Comparison of ENCODE assay signal across 23 cellular contexts in genomic region chr11:109795234-109795633, GRCh38.
DNase-seq lines count a peak whose midpoint lies in the region; ATAC-seq and TF ChIP-seq lines count a peak whose summit lies in the region.
"Had no signal": no experiment of that assay in that cellular context is flagged by ENCODE, and none has a peak within 500 bp of the region (broad histone marks: within the 10 kb centered on the region; RNA-seq: fewer than 3 reads in every experiment).

No MANE protein-coding gene starts in this region.

- H3K4me2 ChIP-seq in mesendoderm (ENCODE audit: low read length), result no peak overlapping the region
- H3K4me2 ChIP-seq: BLaER1 treated with 17β-estradiol and CSF1 and Interleukin-3, amounts not matched to agents 10 nM and 100 nM had no signal

- H3K18ac ChIP-seq in mesendoderm (ENCODE audit: low read length), result peak overlapping the region; percentile 55

- H3K9ac ChIP-seq in mesendoderm (ENCODE audit: low read length), result no peak overlapping the region
- H3K9ac ChIP-seq: BLaER1 treated with 17β-estradiol and CSF1 and Interleukin-3, amounts not matched to agents 10 nM and 100 nM had no signal

- H2AK5ac ChIP-seq in mesendoderm (ENCODE audit: low read length), result no peak overlapping the region

- H3K27me3 ChIP-seq in mesendoderm (ENCODE audit: insufficient read depth, low read length, poor library complexity), result no peaks in the 10 kb centered on the region
- H3K27me3 ChIP-seq: BLaER1 treated with 17β-estradiol and CSF1 and Interleukin-3, amounts not matched to agents 10 nM and 100 nM had no signal

- H4K5ac ChIP-seq in mesendoderm (ENCODE audit: low read length), result no peak overlapping the region

- no peaks in the 10 kb centered on the region for H3K79me1 ChIP-seq in mesendoderm (ENCODE audit: low read length)

- H3K4me3 ChIP-seq in epithelial cell of proximal tubule (ENCODE audit: low read depth, low read length), result no peak overlapping the region
- H3K4me3 ChIP-seq in mesendoderm (ENCODE audit: low read length), result no peak overlapping the region
- H3K4me3 ChIP-seq: BLaER1 treated with 17β-estradiol and CSF1 and Interleukin-3, amounts not matched to agents 10 nM and 100 nM; dorsolateral prefrontal cortex; GM12878; HAP-1 had no signal

- H3K56ac ChIP-seq in mesendoderm (ENCODE audit: low read length), result no peak overlapping the region

- no peak overlapping the region for H3K4ac ChIP-seq in mesendoderm (ENCODE audit: low read depth, low read length)

- no peak overlapping the region for H3K23ac ChIP-seq in mesendoderm (ENCODE audit: low read length)

- no peak for TF ChIP-seq CTCF in epithelial cell of proximal tubule (conservative IDR thresholded peaks at IDR 0.05; ENCODE audit: low read depth, low read length)

- H3K27ac ChIP-seq in mesendoderm (ENCODE audit: low read depth, low read length), result no peak overlapping the region
- H3K27ac ChIP-seq: BLaER1 treated with 17β-estradiol and CSF1 and Interleukin-3, amounts not matched to agents 10 nM and 100 nM; dorsolateral prefrontal cortex had no signal

- no peaks in the 10 kb centered on the region for H3K79me2 ChIP-seq in mesendoderm (ENCODE audit: control insufficient read depth, insufficient read depth, low read length)

- no peak for ATAC-seq in HG02610 (IDR thresholded peaks at IDR 0.05; ENCODE audit: unreplicated experiment)
- no peak for ATAC-seq in GM21390 (IDR thresholded peaks at IDR 0.05; ENCODE audit: unreplicated experiment)
- ATAC-seq: activated CD4-positive, alpha-beta T cell treated with anti-CD3 and anti-CD28 coated beads for 36 hours; activated T-helper 17 cell treated with anti-CD3 and anti-CD28 coated beads, Interleukin-2, amount 50 U/mL, for 72 hours; GM12878 had no signal

- peak; percentile 14 for DNase-seq in A172 (ENCODE audit: low spot score)
- peak; percentile 79 for DNase-seq in M059J (ENCODE audit: low read depth)
- peak; percentile 52 for DNase-seq in epithelial cell of proximal tubule (ENCODE audit: low read depth)
- no peak for DNase-seq in mesendoderm
- DNase-seq in AML-193 (lab: John Stamatoyannopoulos, UW), result no peak
- no peak for DNase-seq in middle frontal gyrus (ENCODE audit: extremely low spot score, low spot score)
- DNase-seq: 8988T; activated CD4-positive, alpha-beta T cell treated with anti-CD3 and anti-CD28 coated beads for 36 hours; caudate nucleus; dorsolateral prefrontal cortex; erythroblast; head of caudate nucleus; NCI-H187; NCI-H345; RPMI8226; stimulated activated CD4-positive, alpha-beta T cell treated with anti-CD3 and anti-CD28 coated beads, Interleukin-2, amount 100 ng/mL, for 24 hours; trophoblast cell had no signal

- no peaks in the 10 kb centered on the region for H3K4me1 ChIP-seq in mesendoderm (ENCODE audit: control insufficient read depth, low read depth, low read length)
- H3K4me1 ChIP-seq: HAP-1 had no signal

- H2BK15ac ChIP-seq in mesendoderm (replicated peaks; ENCODE audit: low read depth), result no peak overlapping the region

- H4K8ac ChIP-seq in mesendoderm (ENCODE audit: low read depth, low read length), result no peak overlapping the region

- H2BK120ac ChIP-seq in mesendoderm (ENCODE audit: low read depth, low read length), result no peak overlapping the region

- H3K36me3 ChIP-seq in mesendoderm (ENCODE audit: control insufficient read depth, insufficient read depth, low read length), result no peaks in the 10 kb centered on the region
- H3K36me3 ChIP-seq: BLaER1 treated with 17β-estradiol and CSF1 and Interleukin-3, amounts not matched to agents 10 nM and 100 nM; HAP-1 had no signal

- no peak overlapping the region for H2BK5ac ChIP-seq in mesendoderm (ENCODE audit: low read length)

- no CpG with 5 or more reads among the region's 4 CpGs for WGBS in mesendoderm (ENCODE audit: extremely low coverage, insufficient coverage, low lambda C conversion rate)

Comparison
In these comparisons a context has a peak if more than half of its experiments do, and no peak if none do; other contexts are left out.
1. DNase-seq: peak in A172 (single experiment), M059J (single experiment) and epithelial cell of proximal tubule (single experiment); none in mesendoderm (single experiment), AML-193 (0 of 2) and middle frontal gyrus (single experiment).